ENCODE assay signal across 16 cellular contexts in the genomic region with DNA sequence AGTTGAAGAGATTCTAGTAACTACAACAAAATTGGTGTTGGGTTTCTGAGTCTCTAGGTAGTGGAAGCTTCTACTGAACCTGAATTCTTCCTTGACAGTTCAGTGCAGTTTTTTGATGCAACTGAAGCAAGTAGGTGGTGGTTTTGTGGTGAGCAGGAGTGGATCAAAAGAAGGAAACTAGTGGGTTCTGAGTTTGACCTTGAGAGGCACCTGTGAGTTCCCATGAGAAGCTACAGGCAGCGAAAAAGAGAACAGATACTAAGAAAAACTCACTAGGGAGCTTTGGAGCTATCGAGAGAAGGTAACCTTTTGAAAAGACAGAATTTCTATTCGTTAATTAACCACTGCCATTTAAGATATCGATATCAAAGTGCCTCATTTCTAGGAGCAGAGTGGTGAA.
"Had no signal": no experiment of that assay in that cellular context is flagged by ENCODE, and none has a peak within 500 bp of the region (broad histone marks: within the 10 kb centered on the region; RNA-seq: fewer than 3 reads in every experiment).

No MANE protein-coding gene starts in this region.

- DNase-seq: activated CD4-positive, alpha-beta T cell treated with anti-CD3 and anti-CD28 coated beads, Interleukin-2, amount 50 U/mL, for 48 hours; activated naive CD4-positive, alpha-beta T cell treated with Interleukin-2 at 50 U/mL for 16 hours; anterior cingulate cortex; brain microvascular endothelial cell; cortex of kidney; effector CD4-positive, alpha-beta T cell; islet precursor cell; naive B cell; stomach; WERI-Rb-1 had no signal

- H3K4me1 Mint-ChIP-seq: activated T-helper 17 cell treated with anti-CD3 and anti-CD28 coated beads, Interleukin-2, amount 50 U/mL, for 72 hours; central memory CD8-positive, alpha-beta T cell; naive B cell had no signal

- ATAC-seq: activated T-helper 17 cell treated with anti-CD3 and anti-CD28 coated beads, Interleukin-2, amount 50 U/mL, for 72 hours; sciatic nerve had no signal

- H3K4me3 ChIP-seq: esophagus muscularis mucosa, neural progenitor cell, stomach, thoracic aorta had no signal

- H3K27me3 Mint-ChIP-seq: activated T-helper 17 cell treated with anti-CD3 and anti-CD28 coated beads, Interleukin-2, amount 50 U/mL, for 72 hours; central memory CD8-positive, alpha-beta T cell; naive B cell had no signal

- H3K27ac Mint-ChIP-seq: activated T-helper 17 cell treated with anti-CD3 and anti-CD28 coated beads, Interleukin-2, amount 50 U/mL, for 72 hours; naive B cell; neural progenitor cell had no signal

- H3K4me3 Mint-ChIP-seq: activated T-helper 17 cell treated with anti-CD3 and anti-CD28 coated beads, Interleukin-2, amount 50 U/mL, for 72 hours; central memory CD8-positive, alpha-beta T cell; neural progenitor cell had no signal

- H3K36me3 Mint-ChIP-seq: naive B cell, neural progenitor cell had no signal
